In the genomic region with DNA sequence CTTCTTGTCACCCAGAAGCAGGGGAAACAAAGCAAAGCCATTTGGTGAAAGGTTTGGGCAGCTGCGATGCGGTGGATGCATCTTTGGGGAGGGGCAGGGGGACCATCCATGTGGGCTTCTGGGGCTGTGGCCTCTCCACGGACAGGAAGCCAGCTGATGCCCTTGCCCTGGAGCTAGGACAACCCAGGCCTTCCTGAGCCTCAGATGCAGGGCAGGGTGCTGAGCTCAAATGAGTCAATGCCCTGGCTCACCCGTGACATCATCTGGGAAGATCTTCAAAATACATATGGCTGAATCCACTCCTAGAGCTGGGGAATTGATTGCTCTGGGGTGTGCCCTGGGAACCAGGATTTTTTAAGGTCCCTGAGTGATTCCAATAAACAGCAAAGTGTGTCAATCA, we compare ENCODE assay signal across 18 cellular contexts.
DNase-seq lines count a peak whose midpoint lies in the region; ATAC-seq and TF ChIP-seq lines count a peak whose summit lies in the region.
"Had no signal": no experiment of that assay in that cellular context is flagged by ENCODE, and none has a peak within 500 bp of the region (broad histone marks: within the 10 kb centered on the region; RNA-seq: fewer than 3 reads in every experiment).

No MANE protein-coding gene starts in this region.

- no peaks in the 10 kb centered on the region for H3K27me3 ChIP-seq in H9 (ENCODE audit: insufficient read depth, low read length)

- no peak overlapping the region for H2AFZ ChIP-seq in H9 (ENCODE audit: low read length)
- H2AFZ ChIP-seq: GM23338 had no signal

- peak; percentile 1 for DNase-seq in A172 (ENCODE audit: low spot score)
- DNase-seq in H9, result peak; percentile 6
- DNase-seq in ecto neural progenitor cell (ENCODE audit: low spot score), result peak; percentile 29
- DNase-seq in osteocyte (ENCODE audit: extremely low spot score, unreplicated experiment), result peak; percentile 48
- DNase-seq in posterior vena cava (ENCODE audit: low spot score), result no peak
- DNase-seq: 8988T; ACHN; C1 segment of cervical spinal cord; CD4-positive, alpha-beta T cell; DMS79; EL; GDM1; H7 had no signal

- H3K14ac ChIP-seq in H9 (ENCODE audit: insufficient read depth, low read length), result no peak overlapping the region

- H2BK12ac ChIP-seq in H9 (ENCODE audit: insufficient read length, low read depth, low read length), result no peak overlapping the region

- ATAC-seq in GM18870 (IDR thresholded peaks at IDR 0.05; ENCODE audit: unreplicated experiment), result no peak
- ATAC-seq in stimulated activated memory B cell treated with anti-CD40 and anti-IgM and Interleukin-4, amounts not matched to agents 10 μg/mL and 1 μg/mL and 100 μg/mL, for 72 hours, result no peak
- ATAC-seq: GM23338 had no signal

- WGBS in H9 (ENCODE audit: extremely low coverage, insufficient read length, low lambda C conversion rate), result no CpG with 5 or more reads among the region's 4 CpGs

- H3K9me3 Mint-ChIP-seq in H9 (no peaks in the 10 kb centered on the region; a peak in 1 of 5 replicates), osteocyte (ENCODE audit: unreplicated experiment) (no peaks in the 10 kb centered on the region)
- H3K9me3 Mint-ChIP-seq in stimulated activated memory B cell treated with anti-CD40 and anti-IgM and Interleukin-4, amounts not matched to agents 10 μg/mL and 1 μg/mL and 100 μg/mL, for 72 hours, result peaks cover 3% of the 10 kb centered on the region
- H3K9me3 Mint-ChIP-seq: CD4-positive, alpha-beta T cell; GM23338 had no signal

- H3K23me2 ChIP-seq in H9 (ENCODE audit: insufficient read length, low read depth, low read length, poor library complexity, severe bottlenecking), result no peaks in the 10 kb centered on the region

- H3K79me1 ChIP-seq in H9 (ENCODE audit: insufficient read depth, low read depth, low read length, poor library complexity, severe bottlenecking), result no peaks in the 10 kb centered on the region

- no peaks in the 10 kb centered on the region; the same call in 1 of the 2 replicates for H3K4me1 ChIP-seq in H9 (ENCODE audit: insufficient read depth, low read length)

- no peak overlapping the region for H3K4ac ChIP-seq in H9 (ENCODE audit: low read depth, low read length)

- H3K9ac ChIP-seq in H9 (ENCODE audit: extremely low read depth, insufficient read length, low read length), result no peak overlapping the region

- H3K4me2 ChIP-seq in H9 (ENCODE audit: insufficient read depth, insufficient read length, low read length), result no peak overlapping the region
- H3K4me2 ChIP-seq: GM23338 had no signal

- H3K27me3 Mint-ChIP-seq in H9 (ENCODE audit: low read depth) (peaks cover 5% of the 10 kb centered on the region), osteocyte (ENCODE audit: unreplicated experiment) (no peaks in the 10 kb centered on the region)
- H3K27me3 Mint-ChIP-seq in stimulated activated memory B cell treated with anti-CD40 and anti-IgM and Interleukin-4, amounts not matched to agents 10 μg/mL and 1 μg/mL and 100 μg/mL, for 72 hours, result peaks cover 21% of the 10 kb centered on the region
- H3K27me3 Mint-ChIP-seq: CD4-positive, alpha-beta T cell had no signal

- H4K8ac ChIP-seq in H9 (replicated peaks; ENCODE audit: insufficient read length, low read depth, low read length), result no peak overlapping the region

- H3K27ac ChIP-seq in H9 (ENCODE audit: insufficient read length, low read depth, low read length), result no peak overlapping the region
- H3K27ac ChIP-seq: HL-60 had no signal

- H3K23ac ChIP-seq in H9 (ENCODE audit: insufficient read length, low read depth, low read length), result no peak overlapping the region

- no peak overlapping the region for H4K5ac ChIP-seq in H9 (ENCODE audit: insufficient read length, low read depth, low read length)

- no peak overlapping the region for H3K18ac ChIP-seq in H9 (ENCODE audit: insufficient read length, low read depth, low read length)

- H3K36me3 Mint-ChIP-seq in H9 (ENCODE audit: insufficient read depth in 1 of 3, low read depth in 3 of 3) (peaks cover 0 to 2% (median 0%) of the 10 kb centered on the region in 3 experiments; a peak in 1 of 7 replicates), osteocyte (ENCODE audit: unreplicated experiment) (no peaks in the 10 kb centered on the region)
- H3K36me3 Mint-ChIP-seq in stimulated activated memory B cell treated with anti-CD40 and anti-IgM and Interleukin-4, amounts not matched to agents 10 μg/mL and 1 μg/mL and 100 μg/mL, for 72 hours, result no peaks in the 10 kb centered on the region

- H3K27ac Mint-ChIP-seq in H9 (no peak overlapping the region), osteocyte (ENCODE audit: unreplicated experiment) (no peak overlapping the region)
- H3K27ac Mint-ChIP-seq in stimulated activated memory B cell treated with anti-CD40 and anti-IgM and Interleukin-4, amounts not matched to agents 10 μg/mL and 1 μg/mL and 100 μg/mL, for 72 hours, result no peak overlapping the region
- H3K27ac Mint-ChIP-seq: B cell; CD4-positive, alpha-beta T cell; GM23338 had no signal

- H3K56ac ChIP-seq in H9 (ENCODE audit: insufficient read length, low read depth, low read length), result no peak overlapping the region

- H4K91ac ChIP-seq in H9 (ENCODE audit: insufficient read length, low read depth, low read length), result no peak overlapping the region

- H2BK120ac ChIP-seq in H9 (ENCODE audit: low read depth, low read length, poor library complexity, severe bottlenecking), result no peak overlapping the region

- TF ChIP-seq CTCF in H9 (conservative IDR thresholded peaks at IDR 0.05) (no peak), osteocyte (IDR thresholded peaks at IDR 0.05) (no peak)

- no peak overlapping the region for H2BK5ac ChIP-seq in H9 (ENCODE audit: insufficient read length, low read length)

- no peak overlapping the region for H2BK15ac ChIP-seq in H9 (ENCODE audit: low read depth, low read length)

- H2BK20ac ChIP-seq in H9 (ENCODE audit: low read depth, low read length, poor library complexity, severe bottlenecking), result no peak overlapping the region

- H3K79me2 ChIP-seq in H9 (ENCODE audit: insufficient read depth, low read length), result no peaks in the 10 kb centered on the region

- H3K9me3 ChIP-seq in H9 (ENCODE audit: control insufficient read depth, low read depth, low read length), result no peaks in the 10 kb centered on the region

- H2AK5ac ChIP-seq in H9 (ENCODE audit: insufficient read length, low read length), result no peak overlapping the region

- intact Hi-C loops in posterior vena cava (cut with DNase I), result no loop called here

- H3K4me3 Mint-ChIP-seq in H9 (no peak overlapping the region), osteocyte (ENCODE audit: unreplicated experiment) (no peak overlapping the region)
- no peak overlapping the region for H3K4me3 Mint-ChIP-seq in stimulated activated memory B cell treated with anti-CD40 and anti-IgM and Interleukin-4, amounts not matched to agents 10 μg/mL and 1 μg/mL and 100 μg/mL, for 72 hours
- H3K4me3 Mint-ChIP-seq: B cell; CD4-positive, alpha-beta T cell; GM23338 had no signal

- H3K4me1 Mint-ChIP-seq in H9 (peaks cover 3 to 6% of the 10 kb centered on the region in 2 experiments; a peak in 2 of 4 replicates), osteocyte (ENCODE audit: unreplicated experiment) (no peaks in the 10 kb centered on the region)
- H3K4me1 Mint-ChIP-seq in stimulated activated memory B cell treated with anti-CD40 and anti-IgM and Interleukin-4, amounts not matched to agents 10 μg/mL and 1 μg/mL and 100 μg/mL, for 72 hours, result no peaks in the 10 kb centered on the region
- H3K4me1 Mint-ChIP-seq: B cell, GM23338 had no signal

- H4K20me1 ChIP-seq in H9 (ENCODE audit: control insufficient read depth, insufficient read depth, insufficient read length), result no peaks in the 10 kb centered on the region

- H3T11ph ChIP-seq in H9 (ENCODE audit: low read length), result no peak overlapping the region
